Comparison of ENCODE assay signal across 1 cellular context in the genomic region with DNA sequence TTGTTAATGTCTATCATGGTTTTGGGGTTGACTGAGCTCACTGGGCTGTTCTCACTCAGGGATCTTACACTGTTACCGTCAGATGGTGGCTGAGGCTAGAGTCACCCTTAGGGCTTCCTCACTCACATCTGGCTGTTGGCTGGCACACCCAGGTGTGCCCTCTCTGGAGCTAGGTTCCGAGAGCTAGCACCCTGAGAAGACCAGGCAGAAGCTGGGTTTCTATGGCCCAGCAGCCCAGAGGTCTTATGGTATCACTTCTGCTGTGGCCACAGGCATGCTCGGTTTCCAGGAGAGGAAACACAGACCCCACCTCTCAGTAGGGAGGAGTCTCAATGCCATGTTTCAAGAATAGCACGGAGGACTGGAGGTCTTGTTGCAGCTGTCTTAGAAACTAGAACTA.
TF ChIP-seq lines count a peak whose summit lies in the region.

No MANE protein-coding gene starts in this region.

TF ChIP-seq in H1, 55 proteins besides CTCF, POLR2A, EP300 and RAD21 (continued from another document):
- TF ChIP-seq CHD7 (IDR thresholded peaks at IDR 0.05; ENCODE audit: insufficient replicate concordance, low read length) (no peak), POU5F1 (IDR thresholded peaks at IDR 0.05; ENCODE audit: low read depth, low read length) (no peak), SP2 (IDR thresholded peaks at IDR 0.05; ENCODE audit: low read length) (no peak), KDM5A (IDR thresholded peaks at IDR 0.05; ENCODE audit: low read length) (no peak), POLR2AphosphoS5 (IDR thresholded peaks at IDR 0.05; ENCODE audit: low read depth, low read length) (no peak), NANOG (IDR thresholded peaks at IDR 0.05; ENCODE audit: insufficient read depth, low read depth, low read length, poor library complexity, severe bottlenecking) (no peak), RFX5 (IDR thresholded peaks at IDR 0.05; ENCODE audit: borderline replicate concordance, low read depth, low read length) (no peak), TAF1 (IDR thresholded peaks at IDR 0.05; ENCODE audit: low read depth, low read length) (no peak), HDAC2 (IDR thresholded peaks at IDR 0.05; ENCODE audit: borderline replicate concordance in 1 of 2, low read depth in 2 of 2, low read length in 2 of 2) (no peak), RNF2 (IDR thresholded peaks at IDR 0.05; ENCODE audit: borderline replicate concordance, low read depth, low read length, missing control alignments, poor library complexity, severe bottlenecking) (no peak), BCL11A (IDR thresholded peaks at IDR 0.05; ENCODE audit: low read depth in 2 of 2, low read length in 2 of 2) (no peak), MAX (IDR thresholded peaks at IDR 0.05) (no peak)
- TF ChIP-seq, protein P1, sequence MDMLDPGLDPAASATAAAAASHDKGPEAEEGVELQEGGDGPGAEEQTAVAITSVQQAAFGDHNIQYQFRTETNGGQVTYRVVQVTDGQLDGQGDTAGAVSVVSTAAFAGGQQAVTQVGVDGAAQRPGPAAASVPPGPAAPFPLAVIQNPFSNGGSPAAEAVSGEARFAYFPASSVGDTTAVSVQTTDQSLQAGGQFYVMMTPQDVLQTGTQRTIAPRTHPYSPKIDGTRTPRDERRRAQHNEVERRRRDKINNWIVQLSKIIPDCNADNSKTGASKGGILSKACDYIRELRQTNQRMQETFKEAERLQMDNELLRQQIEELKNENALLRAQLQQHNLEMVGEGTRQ (IDR thresholded peaks at IDR 0.05; ENCODE audit: low read length): no peak
- TF ChIP-seq, protein P2, sequence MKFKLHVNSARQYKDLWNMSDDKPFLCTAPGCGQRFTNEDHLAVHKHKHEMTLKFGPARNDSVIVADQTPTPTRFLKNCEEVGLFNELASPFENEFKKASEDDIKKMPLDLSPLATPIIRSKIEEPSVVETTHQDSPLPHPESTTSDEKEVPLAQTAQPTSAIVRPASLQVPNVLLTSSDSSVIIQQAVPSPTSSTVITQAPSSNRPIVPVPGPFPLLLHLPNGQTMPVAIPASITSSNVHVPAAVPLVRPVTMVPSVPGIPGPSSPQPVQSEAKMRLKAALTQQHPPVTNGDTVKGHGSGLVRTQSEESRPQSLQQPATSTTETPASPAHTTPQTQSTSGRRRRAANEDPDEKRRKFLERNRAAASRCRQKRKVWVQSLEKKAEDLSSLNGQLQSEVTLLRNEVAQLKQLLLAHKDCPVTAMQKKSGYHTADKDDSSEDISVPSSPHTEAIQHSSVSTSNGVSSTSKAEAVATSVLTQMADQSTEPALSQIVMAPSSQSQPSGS (IDR thresholded peaks at IDR 0.05; ENCODE audit: low read length): no peak
